ENCODE assay signal across 9 cellular contexts in genomic region chr19:44777715-44778347, GRCh38. TPM values are rescaled to one million over a fixed set of nuclear protein-coding genes. Genes with fewer than 3 reads are reported as not detected.
DNase-seq lines count a peak whose midpoint lies in the region; ATAC-seq and TF ChIP-seq lines count a peak whose summit lies in the region.
"Had no signal": no experiment of that assay in that cellular context is flagged by ENCODE, and none has a peak within 500 bp of the region (broad histone marks: within the 10 kb centered on the region; RNA-seq: fewer than 3 reads in every experiment).

Gene CBLC (plus strand): TSS chr19:44777890. CDS start chr19:44777932, 42 bp downstream.

- H3K4me1 ChIP-seq in body of pancreas (peaks cover 18% of the 10 kb centered on the region), tibial artery (peaks cover 0 to 5% (median 5%) of the 10 kb centered on the region in 4 donors)

- DNase-seq in body of pancreas: peak; percentile 87 to 97 (median 95)
- peak; percentile 72 to 90 for DNase-seq in lower leg skin (ENCODE audit: low spot score in 2 of 2)
- no peak for DNase-seq in tibial artery
- DNase-seq in NCI-H2227 treated with DMSO at 0.1 percent for 48 hours (lab: John Stamatoyannopoulos, UW): no peak
- DNase-seq: C1 segment of cervical spinal cord had no signal

- H3K27ac ChIP-seq in 22Rv1 (peak within 1 kb of the TSS; percentile 58), body of pancreas (peak within 1 kb of the TSS; percentile 60 to 87 (median 78)), tibial artery (no peak within 1 kb of the TSS)

- H3K4me3 ChIP-seq in body of pancreas: peak within 1 kb of the TSS; percentile 38 to 50
- H3K4me3 ChIP-seq in lower leg skin (ENCODE audit: low read depth, poor library complexity, severe bottlenecking): peak within 1 kb of the TSS; percentile 25
- no peak within 1 kb of the TSS for H3K4me3 ChIP-seq in tibial artery

- H3K27me3 ChIP-seq in body of pancreas (no peaks in the 10 kb centered on the region), tibial artery (peaks cover 0 to 46% of the 10 kb centered on the region in 2 donors)

- ATAC-seq in body of pancreas (peak; percentile 97), GM18511 (IDR thresholded peaks at IDR 0.05; ENCODE audit: unreplicated experiment) (no peak), HG02840 (IDR thresholded peaks at IDR 0.05; ENCODE audit: low FRiP score, unreplicated experiment) (no peak)

- TF ChIP-seq POLR2A in body of pancreas (IDR thresholded peaks at IDR 0.05) (peak; percentile 70 to 83 (median 82)), lower leg skin (IDR thresholded peaks at IDR 0.05) (no peak)

- intact Hi-C loops in body of pancreas (cut with DNase I): no loop called here
- intact Hi-C loops in lower leg skin (cut with DNase I; ENCODE audit: low total_unique reads): no loop called here
- intact Hi-C loops in tibial artery (cut with DNase I; ENCODE audit: low total_unique reads): no loop called here

- no peak for TF ChIP-seq EP300 in Ishikawa (IDR thresholded peaks at IDR 0.05; ENCODE audit: borderline replicate concordance)

- H3K9me3 ChIP-seq in body of pancreas (no peaks in the 10 kb centered on the region), tibial artery (no peaks in the 10 kb centered on the region)

- no peak for TF ChIP-seq RAD21 in Ishikawa (IDR thresholded peaks at IDR 0.05; ENCODE audit: low read depth)

- 0 to 3% methylated on average over 2 to 46 of the region's 47 CpGs for WGBS in body of pancreas, 2 donors
- 5 to 18% methylated on average over 10 to 26 of the region's 47 CpGs for WGBS in lower leg skin, 2 donors

- TF ChIP-seq CTCF in 22Rv1 (IDR thresholded peaks at IDR 0.05) (peak; percentile 70), body of pancreas (IDR thresholded peaks at IDR 0.05) (peak in 5 of 7 experiments; percentile 7 to 42 (median 29)), lower leg skin (IDR thresholded peaks at IDR 0.05) (no peak), tibial artery (IDR thresholded peaks at IDR 0.05) (no peak)

- H3K36me3 ChIP-seq in body of pancreas (replicated peaks in 1 of 2; ENCODE audit: insufficient read depth in 1 of 2, low read depth in 2 of 2) (no peaks in the 10 kb centered on the region), tibial artery (no peaks in the 10 kb centered on the region)

TF ChIP-seq in Ishikawa, 13 proteins besides CTCF, POLR2A, EP300 and RAD21:
- TF ChIP-seq EGR1 (IDR thresholded peaks at IDR 0.05) (no peak), USF1 (IDR thresholded peaks at IDR 0.05) (peak; percentile 55)

RNA-seq across cellular contexts. Expression of gene CBLC, which starts in this region (rescaled TPM):
- total RNA-seq in body of pancreas: 10 to 100 TPM; 18.5 to 23.6 TPM
- 10 to 100 TPM; 64.3 to 87.0 (median 75.6) TPM for total RNA-seq in lower leg skin

Comparison
In these comparisons a context has a peak if more than half of its experiments do, and no peak if none do; other contexts are left out.
1. H3K27ac ChIP-seq: peak in 22Rv1 (single experiment) and body of pancreas (4 of 4); none in tibial artery (0 of 2).
2. CTCF ChIP-seq: peak in 22Rv1 (single experiment) and body of pancreas (5 of 7); none in lower leg skin (0 of 3) and tibial artery (0 of 2).
3. DNase-seq: peak in body of pancreas (4 of 4) and lower leg skin (2 of 2); none in tibial artery (0 of 2) and NCI-H2227 treated with DMSO at 0.1 percent for 48 hours (single experiment).
4. H3K4me3 ChIP-seq: peak in body of pancreas (2 of 2) and lower leg skin (single experiment); none in tibial artery (0 of 2).
5. POLR2A ChIP-seq: peak in body of pancreas (3 of 3); none in lower leg skin (0 of 2).